8 cellular contexts compared by ENCODE assay signal in genomic region chr5:177552839-177553455, GRCh38. TPM values are rescaled to one million over a fixed set of nuclear protein-coding genes. Genes with fewer than 3 reads are reported as not detected.
DNase-seq lines count a peak whose midpoint lies in the region; ATAC-seq and TF ChIP-seq lines count a peak whose summit lies in the region.

No MANE protein-coding gene starts in this region.

- ATAC-seq in GM21717 (IDR thresholded peaks at IDR 0.05; ENCODE audit: unreplicated experiment) = no peak

- no peaks in the 10 kb centered on the region for H3K27me3 ChIP-seq in muscle layer of duodenum (ENCODE audit: low read depth, low read length)

- H3K4me3 ChIP-seq in AG09309 (ENCODE audit: control insufficient read depth, low read depth, low read length) (peak overlapping the region; percentile 98), muscle layer of duodenum (ENCODE audit: low read depth in 1 of 2, low read length in 2 of 2) (peak overlapping the region; percentile 76 to 81)
- H3K4me3 ChIP-seq in Jurkat, Clone E6-1 (ENCODE audit: low read length) = peak overlapping the region; percentile 79

- H3K27ac Mint-ChIP-seq in dendritic cell treated with granulocyte-macrophage colony-stimulating factor and Interleukin-4, amounts not matched to agents 40 ng/mL and 50 ng/mL, for 4 days = peak overlapping the region; percentile 56

- H3K4me1 ChIP-seq in muscle layer of duodenum (ENCODE audit: control insufficient read depth in 1 of 2, insufficient read depth in 2 of 2, low read length in 2 of 2) = peaks cover 10 to 28% of the 10 kb centered on the region in 2 donors

- peaks cover 25% of the 10 kb centered on the region for H3K36me3 Mint-ChIP-seq in dendritic cell treated with granulocyte-macrophage colony-stimulating factor and Interleukin-4, amounts not matched to agents 40 ng/mL and 50 ng/mL, for 4 days (ENCODE audit: low read depth)

- peaks cover 42% of the 10 kb centered on the region for H3K4me1 Mint-ChIP-seq in dendritic cell treated with granulocyte-macrophage colony-stimulating factor and Interleukin-4, amounts not matched to agents 40 ng/mL and 50 ng/mL, for 4 days (ENCODE audit: low read depth)

- H3K36me3 ChIP-seq in muscle layer of duodenum (ENCODE audit: control insufficient read depth in 1 of 2, insufficient read depth in 2 of 2, low read length in 2 of 2) = peaks cover 0 to 4% of the 10 kb centered on the region in 2 donors

- H3K27me3 Mint-ChIP-seq in dendritic cell treated with granulocyte-macrophage colony-stimulating factor and Interleukin-4, amounts not matched to agents 40 ng/mL and 50 ng/mL, for 4 days = peaks cover 2% of the 10 kb centered on the region

- peak overlapping the region; percentile 81 for H3K4me3 Mint-ChIP-seq in dendritic cell treated with granulocyte-macrophage colony-stimulating factor and Interleukin-4, amounts not matched to agents 40 ng/mL and 50 ng/mL, for 4 days

- H3K9me3 ChIP-seq in muscle layer of duodenum (ENCODE audit: control insufficient read depth in 1 of 2, low read length in 2 of 2) = no peaks in the 10 kb centered on the region

- peak overlapping the region; percentile 11 for H3K27ac ChIP-seq in muscle layer of duodenum (ENCODE audit: low read length)

- H3K9me3 Mint-ChIP-seq in dendritic cell treated with granulocyte-macrophage colony-stimulating factor and Interleukin-4, amounts not matched to agents 40 ng/mL and 50 ng/mL, for 4 days = no peaks in the 10 kb centered on the region

- TF ChIP-seq CTCF in AG09309 (IDR thresholded peaks at IDR 0.05; ENCODE audit: control insufficient read depth, insufficient read depth, low read depth, low read length, missing control alignments) = no peak

- intact Hi-C loops in dendritic cell treated with granulocyte-macrophage colony-stimulating factor and Interleukin-4, amounts not matched to agents 40 ng/mL and 50 ng/mL, for 4 days (cut with micrococcal nuclease) = loop anchor here (5.0 kb wide), 1 partner anchor 44 kb away; no protein-coding TSS in a partner anchor

- DNase-seq in AG09309 (ENCODE audit: low read depth) (no peak), ureter (ENCODE audit: low spot score) (no peak), SIG-M5 treated with dmso at 0.1 percent for 504 hours (lab: John Stamatoyannopoulos, UW; ENCODE audit: unreplicated experiment) (no peak), NCI-H526 (lab: John Stamatoyannopoulos, UW) (no peak)
- no peak for DNase-seq in Jurkat, Clone E6-1 (ENCODE audit: low read depth, low spot score)

RNA-seq across cellular contexts. Expression of gene FAM193B, which starts 1.4 kb away (rescaled TPM):
- 89.2 TPM for polyA plus RNA-seq in Jurkat, Clone E6-1 (2012; ENCODE audit: insufficient read depth, insufficient read length)
- 76.0 TPM for total RNA-seq in ureter

RNA-seq across cellular contexts. Expression of gene DDX41, which starts 36.2 kb away (rescaled TPM):
- 187 TPM for polyA plus RNA-seq in Jurkat, Clone E6-1 (2012; ENCODE audit: insufficient read depth, insufficient read length)
- total RNA-seq in ureter = 89.1 TPM

RNA-seq across cellular contexts. Expression of gene TMED9, which starts 39.1 kb away (rescaled TPM):
- polyA plus RNA-seq in Jurkat, Clone E6-1 (2012; ENCODE audit: insufficient read depth, insufficient read length) = 112 TPM
- 137 TPM for total RNA-seq in ureter

RNA-seq across cellular contexts. Expression of gene DOK3, which starts 43.3 kb away (rescaled TPM):
- polyA plus RNA-seq in Jurkat, Clone E6-1 (2012; ENCODE audit: insufficient read depth, insufficient read length) = 4.1 TPM
- 7.9 TPM for total RNA-seq in ureter

RNA-seq across cellular contexts. Expression of gene B4GALT7, which starts 47.0 kb away (rescaled TPM):
- polyA plus RNA-seq in Jurkat, Clone E6-1 (2012; ENCODE audit: insufficient read depth, insufficient read length) = 15.8 TPM
- 45.7 TPM for total RNA-seq in ureter
